ENCODE assay signal across 22 cellular contexts in genomic region chr5:1960595-1961303, GRCh38.
"Had no signal": no experiment of that assay in that cellular context is flagged by ENCODE, and none has a peak within 500 bp of the region (broad histone marks: within the 10 kb centered on the region; RNA-seq: fewer than 3 reads in every experiment).

No MANE protein-coding gene starts in this region.

- H3K9me3 Mint-ChIP-seq: activated naive CD4-positive, alpha-beta T cell treated with anti-CD3 and anti-CD28 coated beads for 36 hours; activated naive CD8-positive, alpha-beta T cell treated with anti-CD3 and anti-CD28 coated beads, Interleukin-2, amount 10 ng/mL, durations not matched to agents 7 days and 5 days; activated T-cell treated with anti-CD3 and anti-CD28 coated beads, Interleukin-2, amount 50 U/mL, for 4 hours; neural progenitor cell had no signal

- ATAC-seq: activated T-cell treated with anti-CD3 and anti-CD28 coated beads, Interleukin-2, amount 50 U/mL, for 4 hours; lower lobe of right lung; stimulated activated naive B cell treated with anti-CD40 and anti-IgM and Interleukin-4, amounts not matched to agents 10 μg/mL and 1 μg/mL and 100 μg/mL, for 72 hours had no signal

- H3K9me3 ChIP-seq: breast epithelium, heart right ventricle, lower lobe of right lung, sigmoid colon had no signal

- H3K27me3 ChIP-seq: breast epithelium, heart right ventricle, neural progenitor cell, sigmoid colon had no signal

- H3K36me3 Mint-ChIP-seq: activated naive CD8-positive, alpha-beta T cell treated with anti-CD3 and anti-CD28 coated beads, Interleukin-2, amount 10 ng/mL, durations not matched to agents 7 days and 5 days; naive B cell; neural progenitor cell; stimulated activated naive B cell treated with anti-CD40 and anti-IgM and Interleukin-4, amounts not matched to agents 10 μg/mL and 1 μg/mL and 100 μg/mL, for 72 hours; type B pancreatic cell had no signal

- H2AFZ ChIP-seq: neural progenitor cell had no signal

- H3K4me1 ChIP-seq: breast epithelium, heart right ventricle, lower lobe of right lung, sigmoid colon had no signal

- H3K4me3 ChIP-seq: breast epithelium, coronary artery, heart right ventricle, lower lobe of right lung, neural progenitor cell, sigmoid colon, smooth muscle cell had no signal

- H3K36me3 ChIP-seq: breast epithelium, heart right ventricle, lower lobe of right lung, neural progenitor cell, sigmoid colon had no signal

- H3K27ac ChIP-seq: breast epithelium, coronary artery, heart right ventricle, lower lobe of right lung, neural progenitor cell, sigmoid colon had no signal

- DNase-seq: activated CD8-positive, alpha-beta memory T cell treated with anti-CD3 and anti-CD28 coated beads for 24 hours; activated CD8-positive, alpha-beta memory T cell treated with anti-CD3 and anti-CD28 coated beads, Interleukin-2, amount 50 U/mL, for 4 hours; activated effector memory CD4-positive, alpha-beta T cell treated with Interleukin-2 at 50 U/mL for 16 hours; activated naive CD4-positive, alpha-beta T cell treated with anti-CD3 and anti-CD28 coated beads for 36 hours; activated naive CD8-positive, alpha-beta T cell treated with anti-CD3 and anti-CD28 coated beads, Interleukin-2, amount 10 ng/mL, durations not matched to agents 7 days and 5 days; activated T-cell treated with anti-CD3 and anti-CD28 coated beads, Interleukin-2, amount 50 U/mL, for 4 hours; amniotic stem cell; cerebellar nuclear complex; heart right ventricle; kidney; lower lobe of right lung; naive B cell; sigmoid colon; stimulated activated CD4-positive, alpha-beta T cell treated with anti-CD3 and anti-CD28 coated beads, Interleukin-2, amount 100 ng/mL, for 48 hours; stimulated activated CD8-positive, alpha-beta memory T cell treated with anti-CD3 and anti-CD28 coated beads, Interleukin-4, amount 100 ng/mL, for 48 hours; stimulated activated naive B cell treated with anti-CD40 and anti-IgM and Interleukin-4, amounts not matched to agents 10 μg/mL and 1 μg/mL and 100 μg/mL, for 72 hours; T-helper 1 cell had no signal

- H3K4me1 Mint-ChIP-seq: activated naive CD8-positive, alpha-beta T cell treated with anti-CD3 and anti-CD28 coated beads, Interleukin-2, amount 10 ng/mL, durations not matched to agents 7 days and 5 days; naive B cell; stimulated activated naive B cell treated with anti-CD40 and anti-IgM and Interleukin-4, amounts not matched to agents 10 μg/mL and 1 μg/mL and 100 μg/mL, for 72 hours had no signal

- H3K4me3 Mint-ChIP-seq: activated naive CD4-positive, alpha-beta T cell treated with anti-CD3 and anti-CD28 coated beads for 36 hours; activated naive CD8-positive, alpha-beta T cell treated with anti-CD3 and anti-CD28 coated beads, Interleukin-2, amount 10 ng/mL, durations not matched to agents 7 days and 5 days; activated T-cell treated with anti-CD3 and anti-CD28 coated beads, Interleukin-2, amount 50 U/mL, for 4 hours; neural progenitor cell; stimulated activated naive B cell treated with anti-CD40 and anti-IgM and Interleukin-4, amounts not matched to agents 10 μg/mL and 1 μg/mL and 100 μg/mL, for 72 hours; type B pancreatic cell had no signal

- H3K9ac ChIP-seq: neural progenitor cell had no signal

- H3K4me2 ChIP-seq: neural progenitor cell, smooth muscle cell had no signal

- H3K27ac Mint-ChIP-seq: activated naive CD4-positive, alpha-beta T cell treated with anti-CD3 and anti-CD28 coated beads for 36 hours; activated naive CD8-positive, alpha-beta T cell treated with anti-CD3 and anti-CD28 coated beads, Interleukin-2, amount 10 ng/mL, durations not matched to agents 7 days and 5 days; naive B cell; neural progenitor cell; stimulated activated naive B cell treated with anti-CD40 and anti-IgM and Interleukin-4, amounts not matched to agents 10 μg/mL and 1 μg/mL and 100 μg/mL, for 72 hours; type B pancreatic cell had no signal
